Comparison of ENCODE assay signal across 9 cellular contexts in genomic region chr4:73311428-73311827, GRCh38. TPM values are rescaled to one million over a fixed set of nuclear protein-coding genes. Genes with fewer than 3 reads are reported as not detected.
DNase-seq lines count a peak whose midpoint lies in the region; ATAC-seq and TF ChIP-seq lines count a peak whose summit lies in the region.
"Had no signal": no experiment of that assay in that cellular context is flagged by ENCODE, and none has a peak within 500 bp of the region (broad histone marks: within the 10 kb centered on the region; RNA-seq: fewer than 3 reads in every experiment).

No MANE protein-coding gene starts in this region.

- no peak overlapping the region for H3K4me3 ChIP-seq in right atrium auricular region
- no peak overlapping the region for H3K4me3 ChIP-seq in foreskin fibroblast (ENCODE audit: low read depth in 1 of 2, low read length in 2 of 2)
- H3K4me3 ChIP-seq in suprapubic skin, result no peak overlapping the region

- no peak for TF ChIP-seq POLR2A in suprapubic skin (IDR thresholded peaks at IDR 0.05)

- H3K4me1 Mint-ChIP-seq in stimulated activated effector memory CD8-positive, alpha-beta T cell treated with anti-CD3 and anti-CD28 coated beads, Interleukin-12 subunit alpha, Interleukin-12 subunit beta, amount 100 ng/mL, for 72 hours, result no peaks in the 10 kb centered on the region
- H3K4me1 Mint-ChIP-seq: natural killer cell had no signal

- no peaks in the 10 kb centered on the region for H3K36me3 Mint-ChIP-seq in stimulated activated effector memory CD8-positive, alpha-beta T cell treated with anti-CD3 and anti-CD28 coated beads, Interleukin-12 subunit alpha, Interleukin-12 subunit beta, amount 100 ng/mL, for 72 hours
- H3K36me3 Mint-ChIP-seq: natural killer cell had no signal

- intact Hi-C loops in Right ventricle myocardium inferior (cut with DNase I), result loop anchor here (10.0 kb wide), 1 partner anchor 823 kb away; no protein-coding TSS in a partner anchor

- no peak for ATAC-seq in Right ventricle myocardium inferior
- ATAC-seq in GM21360 (IDR thresholded peaks at IDR 0.05; ENCODE audit: unreplicated experiment), result no peak
- no peak for ATAC-seq in stimulated activated effector memory CD8-positive, alpha-beta T cell treated with anti-CD3 and anti-CD28 coated beads, Interleukin-12 subunit alpha, Interleukin-12 subunit beta, amount 100 ng/mL, for 72 hours
- ATAC-seq: natural killer cell had no signal

- H3K27ac ChIP-seq in right atrium auricular region, result no peak overlapping the region
- no peak overlapping the region for H3K27ac ChIP-seq in suprapubic skin

- TF ChIP-seq CTCF in right atrium auricular region (IDR thresholded peaks at IDR 0.05) (peak; percentile 14 to 56), foreskin fibroblast (IDR thresholded peaks at IDR 0.05; ENCODE audit: low read depth, low read length) (peak; percentile 20), suprapubic skin (IDR thresholded peaks at IDR 0.05) (no peak)

- H3K9me3 Mint-ChIP-seq in stimulated activated effector memory CD8-positive, alpha-beta T cell treated with anti-CD3 and anti-CD28 coated beads, Interleukin-12 subunit alpha, Interleukin-12 subunit beta, amount 100 ng/mL, for 72 hours, result no peaks in the 10 kb centered on the region
- H3K9me3 Mint-ChIP-seq: natural killer cell had no signal

- no peaks in the 10 kb centered on the region for H3K27me3 ChIP-seq in right atrium auricular region
- H3K27me3 ChIP-seq in suprapubic skin, result no peaks in the 10 kb centered on the region

- no peaks in the 10 kb centered on the region for H3K4me1 ChIP-seq in right atrium auricular region
- no peaks in the 10 kb centered on the region for H3K4me1 ChIP-seq in suprapubic skin

- no peak overlapping the region for H3K27ac Mint-ChIP-seq in stimulated activated effector memory CD8-positive, alpha-beta T cell treated with anti-CD3 and anti-CD28 coated beads, Interleukin-12 subunit alpha, Interleukin-12 subunit beta, amount 100 ng/mL, for 72 hours
- H3K27ac Mint-ChIP-seq: natural killer cell had no signal

- no peak overlapping the region for H3K4me3 Mint-ChIP-seq in stimulated activated effector memory CD8-positive, alpha-beta T cell treated with anti-CD3 and anti-CD28 coated beads, Interleukin-12 subunit alpha, Interleukin-12 subunit beta, amount 100 ng/mL, for 72 hours
- H3K4me3 Mint-ChIP-seq: natural killer cell had no signal

- H3K9me3 ChIP-seq in right atrium auricular region (no peaks in the 10 kb centered on the region), suprapubic skin (no peaks in the 10 kb centered on the region)

- H3K36me3 ChIP-seq in right atrium auricular region (no peaks in the 10 kb centered on the region), suprapubic skin (no peaks in the 10 kb centered on the region)

- no peak for TF ChIP-seq EP300 in suprapubic skin (IDR thresholded peaks at IDR 0.05)

- no peak for DNase-seq in right atrium auricular region (ENCODE audit: low spot score)
- DNase-seq in Right ventricle myocardium inferior (ENCODE audit: missing footprints), result no peak
- DNase-seq in OCI-M1 (lab: John Stamatoyannopoulos, UW), result peak; percentile 77
- peak; percentile 32 to 58 for DNase-seq in foreskin fibroblast
- no peak for DNase-seq in Ammon's horn (ENCODE audit: low spot score)
- no peak for DNase-seq in stimulated activated effector memory CD8-positive, alpha-beta T cell treated with anti-CD3 and anti-CD28 coated beads, Interleukin-12 subunit alpha, Interleukin-12 subunit beta, amount 100 ng/mL, for 72 hours (ENCODE audit: low spot score in 2 of 2)
- DNase-seq in suprapubic skin (ENCODE audit: low spot score in 2 of 2), result no peak
- DNase-seq: natural killer cell had no signal

RNA-seq across cellular contexts. Expression of gene ANKRD17, which starts 52.8 kb away (rescaled TPM):
- 10 to 100 TPM; 47.1 to 56.3 TPM for total RNA-seq in right atrium auricular region
- total RNA-seq in Right ventricle myocardium inferior, result 50.7 TPM
- 10 to 100 TPM; 68.2 to 80.2 (median 71.1) TPM for total RNA-seq in suprapubic skin

Comparison
In these comparisons a context has a peak if more than half of its experiments do, and no peak if none do; other contexts are left out.
1. DNase-seq: peak in OCI-M1 (single experiment) and foreskin fibroblast (2 of 2); none in right atrium auricular region (single experiment), Right ventricle myocardium inferior (single experiment), Ammon's horn (single experiment), stimulated activated effector memory CD8-positive, alpha-beta T cell treated with anti-CD3 and anti-CD28 coated beads, Interleukin-12 subunit alpha, Interleukin-12 subunit beta, amount 100 ng/mL, for 72 hours (0 of 2) and suprapubic skin (0 of 2).
2. CTCF ChIP-seq: peak in right atrium auricular region (2 of 2) and foreskin fibroblast (single experiment); none in suprapubic skin (0 of 2).